In genomic region chr2:162074937-162075688, GRCh38 we compare ENCODE assay signal across 11 cellular contexts. TPM values are rescaled to one million over a fixed set of nuclear protein-coding genes. Genes with fewer than 3 reads are reported as not detected.
DNase-seq lines count a peak whose midpoint lies in the region; ATAC-seq and TF ChIP-seq lines count a peak whose summit lies in the region.
"Had no signal": no experiment of that assay in that cellular context is flagged by ENCODE, and none has a peak within 500 bp of the region (broad histone marks: within the 10 kb centered on the region; RNA-seq: fewer than 3 reads in every experiment).

No MANE protein-coding gene starts in this region.

- peaks cover 0 to 6% (median 0%) of the 10 kb centered on the region in 3 experiments for H3K36me3 ChIP-seq in naive thymus-derived CD4-positive, alpha-beta T cell (ENCODE audit: control insufficient read depth in 2 of 3, insufficient read depth in 3 of 3, low read length in 3 of 3)

- H3K27ac Mint-ChIP-seq in HFFc6 = peak overlapping the region; percentile 67
- H3K27ac Mint-ChIP-seq in activated CD8-positive, alpha-beta T cell treated with anti-CD3 and anti-CD28 coated beads, Interleukin-2, amount 10 ng/mL, durations not matched to agents 7 days and 5 days = peak overlapping the region; percentile 47
- H3K27ac Mint-ChIP-seq in naive thymus-derived CD4-positive, alpha-beta T cell = peak overlapping the region; percentile 39 to 98 (median 89)

- H3K4me3 ChIP-seq in naive thymus-derived CD4-positive, alpha-beta T cell (ENCODE audit: low read length) = peak overlapping the region; percentile 95

- TF ChIP-seq CTCF in HFFc6 (IDR thresholded peaks at IDR 0.05) = no peak

- H3K36me3 Mint-ChIP-seq in HFFc6 (ENCODE audit: low read depth) = peaks cover 33% of the 10 kb centered on the region
- peaks cover 89% of the 10 kb centered on the region for H3K36me3 Mint-ChIP-seq in activated CD8-positive, alpha-beta T cell treated with anti-CD3 and anti-CD28 coated beads, Interleukin-2, amount 10 ng/mL, durations not matched to agents 7 days and 5 days (ENCODE audit: low read depth)
- H3K36me3 Mint-ChIP-seq in naive thymus-derived CD4-positive, alpha-beta T cell = peaks cover 5 to 85% (median 19%) of the 10 kb centered on the region in 5 donors

- peaks cover 58% of the 10 kb centered on the region for H3K4me1 Mint-ChIP-seq in HFFc6 (ENCODE audit: low read depth)
- peaks cover 37% of the 10 kb centered on the region for H3K4me1 Mint-ChIP-seq in activated CD8-positive, alpha-beta T cell treated with anti-CD3 and anti-CD28 coated beads, Interleukin-2, amount 10 ng/mL, durations not matched to agents 7 days and 5 days (ENCODE audit: low read depth)
- peaks cover 24 to 51% (median 44%) of the 10 kb centered on the region in 7 donors for H3K4me1 Mint-ChIP-seq in naive thymus-derived CD4-positive, alpha-beta T cell

- H3K9me3 ChIP-seq in naive thymus-derived CD4-positive, alpha-beta T cell (ENCODE audit: control insufficient read depth in 2 of 3, low read length in 3 of 3) = peaks cover 0 to 12% (median 0%) of the 10 kb centered on the region in 3 experiments

- no peak for ATAC-seq in activated CD8-positive, alpha-beta T cell treated with anti-CD3 and anti-CD28 coated beads, Interleukin-2, amount 10 ng/mL, durations not matched to agents 7 days and 5 days
- ATAC-seq in naive thymus-derived CD4-positive, alpha-beta T cell = no peak
- no peak for ATAC-seq in HG02885 (IDR thresholded peaks at IDR 0.05; ENCODE audit: poor library complexity, unreplicated experiment)

- CTCF ChIA-PET in activated CD8-positive, alpha-beta T cell treated with anti-CD3 and anti-CD28 coated beads, Interleukin-2, amount 10 ng/mL, durations not matched to agents 7 days and 5 days (lab: Charles Lee) = interaction anchor here (0.8 to 5.0 kb wide), 8 partner anchors 9 to 128 kb away, joined by 3 to 50 read pairs (median 8); no protein-coding TSS in a partner anchor
- CTCF ChIA-PET in naive thymus-derived CD4-positive, alpha-beta T cell (lab: Charles Lee) = interaction anchor here (0.8 to 2.1 kb wide), 3 partner anchors 62 to 213 kb away, joined by 3 to 19 read pairs (median 3); no protein-coding TSS in a partner anchor

- H3K27me3 Mint-ChIP-seq in HFFc6 (ENCODE audit: insufficient read depth) = peaks cover 2% of the 10 kb centered on the region
- no peaks in the 10 kb centered on the region for H3K27me3 Mint-ChIP-seq in activated CD8-positive, alpha-beta T cell treated with anti-CD3 and anti-CD28 coated beads, Interleukin-2, amount 10 ng/mL, durations not matched to agents 7 days and 5 days (ENCODE audit: low read depth)
- H3K27me3 Mint-ChIP-seq in naive thymus-derived CD4-positive, alpha-beta T cell = peaks cover 0 to 5% (median 0%) of the 10 kb centered on the region in 5 donors

- H3K4me3 Mint-ChIP-seq in HFFc6 = peak overlapping the region; percentile 59
- peak overlapping the region; percentile 95 for H3K4me3 Mint-ChIP-seq in activated CD8-positive, alpha-beta T cell treated with anti-CD3 and anti-CD28 coated beads, Interleukin-2, amount 10 ng/mL, durations not matched to agents 7 days and 5 days
- peak overlapping the region; percentile 92 to 100 (median 98) for H3K4me3 Mint-ChIP-seq in naive thymus-derived CD4-positive, alpha-beta T cell

- H3K27me3 ChIP-seq in naive thymus-derived CD4-positive, alpha-beta T cell (ENCODE audit: control insufficient read depth in 2 of 2, insufficient read depth in 2 of 2, low read length in 2 of 2) = no peaks in the 10 kb centered on the region

- POLR2A ChIA-PET in activated CD8-positive, alpha-beta T cell treated with anti-CD3 and anti-CD28 coated beads, Interleukin-2, amount 10 ng/mL, durations not matched to agents 7 days and 5 days (lab: Charles Lee) = interaction anchor here (2.7 to 5.0 kb wide), 4 partner anchors 15 to 121 kb away, joined by 16 to 62 read pairs (median 28); no protein-coding TSS in a partner anchor
- POLR2A ChIA-PET in naive thymus-derived CD4-positive, alpha-beta T cell (lab: Charles Lee) = interaction anchor here (1.4 to 6.2 kb wide), 6 partner anchors 13 to 121 kb away, joined by 3 to 68 read pairs (median 10); no protein-coding TSS in a partner anchor

- H3K27ac ChIP-seq in naive thymus-derived CD4-positive, alpha-beta T cell (ENCODE audit: low read depth, low read length) = no peak overlapping the region
- H3K27ac ChIP-seq: coronary artery had no signal

- intact Hi-C loops in naive thymus-derived CD4-positive, alpha-beta T cell (cut with micrococcal nuclease) = loop anchor here (1.0 to 5.0 kb wide), 8 partner anchors 47 to 998 kb away; partner anchors contain the start of genes IFIH1 (in 2 of the 2) and PSMD14 (in 1 of the 2)

- peaks cover 23% of the 10 kb centered on the region for H3K9me3 Mint-ChIP-seq in HFFc6
- peaks cover 28% of the 10 kb centered on the region for H3K9me3 Mint-ChIP-seq in activated CD8-positive, alpha-beta T cell treated with anti-CD3 and anti-CD28 coated beads, Interleukin-2, amount 10 ng/mL, durations not matched to agents 7 days and 5 days (ENCODE audit: insufficient read depth)
- peaks cover 0 to 36% (median 20%) of the 10 kb centered on the region in 11 donors for H3K9me3 Mint-ChIP-seq in naive thymus-derived CD4-positive, alpha-beta T cell

- peaks cover 0 to 28% of the 10 kb centered on the region in 2 donors for H3K4me1 ChIP-seq in naive thymus-derived CD4-positive, alpha-beta T cell (ENCODE audit: control insufficient read depth in 2 of 2, insufficient read depth in 2 of 2, low read length in 2 of 2)

- DNase-seq in DMS53 (lab: John Stamatoyannopoulos, UW) = peak; percentile 47
- no peak for DNase-seq in DMS53 treated with DMSO at 0.1 percent for 48 hours (lab: John Stamatoyannopoulos, UW; ENCODE audit: unreplicated experiment)
- peak; percentile 63 for DNase-seq in HFFc6
- DNase-seq in activated CD8-positive, alpha-beta T cell treated with anti-CD3 and anti-CD28 coated beads, Interleukin-2, amount 10 ng/mL, durations not matched to agents 7 days and 5 days = no peak
- DNase-seq in naive thymus-derived CD4-positive, alpha-beta T cell = no peak
- DNase-seq in LoVo (ENCODE audit: low spot score) = no peak
- no peak for DNase-seq in SKM-1 treated with dmso at 0.1 percent for 144 hours (lab: John Stamatoyannopoulos, UW; ENCODE audit: unreplicated experiment)
- DNase-seq: NCI-H446 treated with DMSO at 0.1 percent for 48 hours, SW 1271 had no signal

RNA-seq across cellular contexts. Expression of gene DPP4, which starts 1.1 kb away (rescaled TPM):
- 10 to 100 TPM; 30.7 to 44.1 (median 36.4) TPM for total RNA-seq in HFFc6 (2021; fragmentation: NEBNext Ultra II Directional; extraction: Animal tissue kit (Norgen Biotek cat#: 25700))
- 100 to 1,000 TPM; 158 TPM for total RNA-seq in activated CD8-positive, alpha-beta T cell treated with anti-CD3 and anti-CD28 coated beads, Interleukin-2, amount 10 ng/mL, durations not matched to agents 7 days and 5 days
- total RNA-seq in naive thymus-derived CD4-positive, alpha-beta T cell = 100 to 1,000 TPM in 1 of 5 experiments, 10 to 100 TPM in 4; 35.7 to 188 (median 41.6) TPM
- polyA plus RNA-seq in naive thymus-derived CD4-positive, alpha-beta T cell = 10 to 100 TPM; 77.4 to 88.9 TPM

Comparison
In these comparisons a context has a peak if more than half of its experiments do, and no peak if none do; other contexts are left out.
1. DNase-seq: peak in DMS53 (single experiment) and HFFc6 (single experiment); none in DMS53 treated with DMSO at 0.1 percent for 48 hours (single experiment), activated CD8-positive, alpha-beta T cell treated with anti-CD3 and anti-CD28 coated beads, Interleukin-2, amount 10 ng/mL, durations not matched to agents 7 days and 5 days (single experiment), naive thymus-derived CD4-positive, alpha-beta T cell (0 of 9), LoVo (single experiment) and SKM-1 treated with dmso at 0.1 percent for 144 hours (single experiment).
2. Peak in every context shown above with its lines, with median percentiles within 50 percentile points of each other: H3K27ac Mint-ChIP-seq and H3K4me3 Mint-ChIP-seq.